ENCODE assay signal across 19 cellular contexts in genomic region chr1:157431751-157432150, GRCh38.
A peak's percentile ranks its signal among the peaks of the same experiment; 100 is the strongest.
DNase-seq lines count a peak whose midpoint lies in the region; ATAC-seq and TF ChIP-seq lines count a peak whose summit lies in the region.
"Had no signal": no experiment of that assay in that cellular context is flagged by ENCODE, and none has a peak within 500 bp of the region (broad histone marks: within the 10 kb centered on the region; RNA-seq: fewer than 3 reads in every experiment).

No MANE protein-coding gene starts in this region.

- ATAC-seq in HG02870 (IDR thresholded peaks at IDR 0.05; ENCODE audit: unreplicated experiment): no peak
- ATAC-seq: Panc1, right cardiac atrium had no signal

- DNase-seq in GM04503 (ENCODE audit: low read depth): peak; percentile 5
- peak; percentile 59 for DNase-seq in RPMI7951 (ENCODE audit: low read depth)
- DNase-seq in fibroblast of mammary gland (ENCODE audit: low read depth): peak; percentile 69
- peak; percentile 36 for DNase-seq in skeletal muscle cell (ENCODE audit: low read depth)
- DNase-seq in KG1 (lab: John Stamatoyannopoulos, UW): no peak
- DNase-seq in SKM-1 (lab: John Stamatoyannopoulos, UW; ENCODE audit: unreplicated experiment): no peak
- DNase-seq: activated naive CD4-positive, alpha-beta T cell treated with anti-CD3 and anti-CD28 coated beads, Interleukin-2, amount 50 U/mL, for 16 hours; BE2C; Calu3; GDM1; KBM-7; NCI-H748 treated with DMSO at 0.1 percent for 48 hours; nucleus accumbens; right cardiac atrium; stimulated activated CD4-positive, alpha-beta T cell treated with anti-CD3 and anti-CD28 coated beads, Interleukin-1b, Interleukin-23, amount 100 ng/mL, for 48 hours; substantia nigra; SW 1271 had no signal

- no peak for TF ChIP-seq CTCF in fibroblast of mammary gland (conservative IDR thresholded peaks at IDR 0.05; ENCODE audit: control insufficient read depth, insufficient read depth, low read depth, low read length)

- H3K4me3 ChIP-seq in fibroblast of mammary gland (ENCODE audit: control insufficient read depth, low read depth, low read length) (no peak overlapping the region), skeletal muscle cell (ENCODE audit: low read depth, low read length) (no peak overlapping the region)

Comparison
In these comparisons a context has a peak if more than half of its experiments do, and no peak if none do; other contexts are left out.
1. DNase-seq: peak in GM04503 (single experiment), RPMI7951 (single experiment), fibroblast of mammary gland (single experiment) and skeletal muscle cell (single experiment); none in KG1 (single experiment) and SKM-1 (single experiment).